10 cellular contexts compared by ENCODE assay signal in genomic region chr17:7575481-7575883, GRCh38. TPM values are rescaled to one million over a fixed set of nuclear protein-coding genes. Genes with fewer than 3 reads are reported as not detected.
DNase-seq lines count a peak whose midpoint lies in the region; ATAC-seq, FAIRE-seq and TF ChIP-seq lines count a peak whose summit lies in the region.
"Had no signal": no experiment of that assay in that cellular context is flagged by ENCODE, and none has a peak within 500 bp of the region (broad histone marks: within the 10 kb centered on the region; RNA-seq: fewer than 3 reads in every experiment).

No MANE protein-coding gene starts in this region.

- H3K9me3 ChIP-seq in A549 (no peaks in the 10 kb centered on the region), HCT116 (ENCODE audit: control insufficient read depth in 1 of 2, insufficient read depth in 1 of 2, low read depth in 1 of 2, low read length in 2 of 2) (no peaks in the 10 kb centered on the region), adrenal gland (replicated peaks in 1 of 3) (no peaks in the 10 kb centered on the region)

- no peaks in the 10 kb centered on the region for H3K9me3 Mint-ChIP-seq in memory B cell

- peak overlapping the region; percentile 100 for H3K9ac ChIP-seq in HCT116 (ENCODE audit: low read length)

- H3K79me2 ChIP-seq in HCT116 (ENCODE audit: insufficient read depth, low read length) = peaks cover 64% of the 10 kb centered on the region

- H3K27ac ChIP-seq in A549 (peak overlapping the region in 1 of 2 experiments; percentile 6; a peak in 3 of 6 replicates), HCT116 (ENCODE audit: low read depth, low read length) (no peak overlapping the region), adrenal gland (peak overlapping the region in 3 of 5 donors; percentile 13 to 100 (median 99))

- H3K4me3 ChIP-seq in A549 (peak overlapping the region; percentile 96), HCT116 (replicated peaks in 1 of 2; ENCODE audit: low read depth in 1 of 2, low read length in 2 of 2) (peak overlapping the region in 1 of 2 experiments; percentile 100; a peak in 1 of 4 replicates), adrenal gland (peak overlapping the region in 1 of 4 donors; percentile 98)

- H3K4me2 ChIP-seq in A549 = peak overlapping the region; percentile 90
- H3K4me2 ChIP-seq in HCT116 (ENCODE audit: low read length) = peak overlapping the region; percentile 97

- H3K4me1 ChIP-seq in A549 (peaks cover 67% of the 10 kb centered on the region), HCT116 (ENCODE audit: control insufficient read depth in 1 of 2, insufficient read depth in 2 of 2, low read length in 2 of 2) (peaks cover 8 to 79% of the 10 kb centered on the region in 2 experiments; a peak in 3 of 4 replicates), adrenal gland (replicated peaks in 1 of 2) (peaks cover 34 to 69% of the 10 kb centered on the region in 2 donors)

- RAD21 ChIA-PET in HCT116 (lab: Charles Lee; ENCODE audit: low non-redundant PET in 1 of 2, low total read pairs in 2 of 2, uncharacterized antibody in 2 of 2, unreplicated experiment in 2 of 2) = no interaction called here

- no peak for TF ChIP-seq RAD21 in A549 (conservative IDR thresholded peaks at IDR 0.05 in 1 of 2, IDR thresholded peaks at IDR 0.05 in 1 of 2)
- TF ChIP-seq RAD21 in HCT116 (IDR thresholded peaks at IDR 0.05; ENCODE audit: low read depth) = no peak

- H3K4me1 Mint-ChIP-seq in memory B cell = peaks cover 45% of the 10 kb centered on the region

- WGBS in A549 (ENCODE audit: missing lambda C conversion rate) = 100% methylated on average over 1 of the region's 1 CpG
- 42 to 50% (median 48%) methylated on average over 1 of the region's 1 CpG for WGBS in adrenal gland, 4 donors

- TF ChIP-seq EP300 in A549 (IDR thresholded peaks at IDR 0.05) = no peak

- H3K27ac Mint-ChIP-seq in memory B cell = peak overlapping the region; percentile 98

- H4K20me1 ChIP-seq in HCT116 (ENCODE audit: insufficient read depth) = peaks cover 35% of the 10 kb centered on the region; the same call in 1 of the 2 replicates

- H3K27me3 ChIP-seq in HCT116 (ENCODE audit: insufficient read depth, low read length) (no peaks in the 10 kb centered on the region), adrenal gland (no peaks in the 10 kb centered on the region)

- no peaks in the 10 kb centered on the region for H3K9me2 ChIP-seq in HCT116 (ENCODE audit: insufficient read depth)

- CTCF ChIA-PET in A549 (lab: Yijun Ruan, JAX) (interaction anchor here (0.5 to 6.3 kb wide), 11 partner anchors 8 to 191 kb away, joined by 3 to 38 read pairs (median 8); partner anchors contain the start of genes FXR2, MPDU1, SENP3 and SOX15), HCT116 (lab: Charles Lee) (no interaction called here)

- TF ChIP-seq CTCF in A549 (IDR thresholded peaks at IDR 0.05) (no peak), HCT116 (IDR thresholded peaks at IDR 0.05 in 2 of 3, conservative IDR thresholded peaks at IDR 0.05 in 1 of 3; ENCODE audit: borderline replicate concordance in 1 of 3, insufficient read depth in 1 of 3, low read depth in 2 of 3, low read length in 2 of 3) (no peak), adrenal gland (IDR thresholded peaks at IDR 0.05) (no peak)

- no peak for DNase-seq in A549 (ENCODE audit: low read depth in 1 of 2, low spot score in 1 of 2)
- no peak for DNase-seq in HCT116 (ENCODE audit: low read depth, low spot score)
- peak in 1 of 7 donors; percentile 5 for DNase-seq in adrenal gland
- no peak for DNase-seq in memory B cell (ENCODE audit: low spot score in 2 of 2)
- no peak for DNase-seq in GDM1 (lab: John Stamatoyannopoulos, UW)
- DNase-seq in G401 (ENCODE audit: low spot score) = no peak
- DNase-seq: activated gamma-delta T cell treated with Interleukin-2 at 50 U/mL for 16 hours, left colon had no signal

- H3K36me3 Mint-ChIP-seq in memory B cell = peaks cover 26% of the 10 kb centered on the region

- peaks cover 33 to 65% of the 10 kb centered on the region in 2 experiments for H3K36me3 ChIP-seq in HCT116 (ENCODE audit: control insufficient read depth in 1 of 2, insufficient read depth in 2 of 2, low read length in 2 of 2)
- H3K36me3 ChIP-seq in adrenal gland (replicated peaks in 1 of 2) = peaks cover 0 to 63% of the 10 kb centered on the region in 2 donors

- intact Hi-C loops in HCT116 (cut with micrococcal nuclease) (no loop called here), adrenal gland (cut with DNase I) (no loop called here)

- no peak overlapping the region for H2AFZ ChIP-seq in HCT116 (ENCODE audit: low read depth, low read length, poor library complexity, severe bottlenecking)

- BruUV-seq in HCT116 (replicated peaks; lab: Mats Ljungman, UMichigan) = no TSS peak

- TF ChIP-seq POLR2A in A549 (IDR thresholded peaks at IDR 0.05; ENCODE audit: low read length) (no peak), HCT116 (IDR thresholded peaks at IDR 0.05; ENCODE audit: borderline replicate concordance, extremely low read depth, insufficient read depth, insufficient read length) (no peak), adrenal gland (IDR thresholded peaks at IDR 0.05) (no peak)

- FAIRE-seq in A549 (lab: Jason Lieb, UNC) = no peak

- in situ Hi-C loops in G401 (cut with HindIII; ENCODE audit: low sequenced_read_pairs) = no loop called here

- POLR2A ChIA-PET in A549 (lab: Yijun Ruan, JAX) (interaction anchor here (0.9 to 5.0 kb wide), 4 partner anchors 8 to 112 kb away, joined by 3 to 34 read pairs (median 8); partner anchors contain the start of genes FXR2, MPDU1, SOX15 and TP53), HCT116 (lab: Charles Lee) (no interaction called here)

- H3K27me3 Mint-ChIP-seq in memory B cell = no peaks in the 10 kb centered on the region

- ATAC-seq in A549 (no peak), HCT116 (no peak), memory B cell (ENCODE audit: low read depth) (no peak), GM19455 (IDR thresholded peaks at IDR 0.05; ENCODE audit: unreplicated experiment) (no peak), HG03095 (IDR thresholded peaks at IDR 0.05; ENCODE audit: unreplicated experiment) (no peak)
- ATAC-seq: left colon had no signal

- H3K4me3 Mint-ChIP-seq in memory B cell = no peak overlapping the region

TF ChIP-seq in HCT116, 20 proteins besides CTCF, POLR2A, EP300 and RAD21 (continues in another document):
- TF ChIP-seq EZH2 (IDR thresholded peaks at IDR 0.05) (no peak), CEBPB (IDR thresholded peaks at IDR 0.05; ENCODE audit: low read depth) (no peak)

RNA-seq across cellular contexts. Expression of gene CD68, which starts 4.0 kb away (rescaled TPM):
- polyA plus RNA-seq in A549 (2011; rRNA removed) = 14.9 and 17.7 TPM in 2 replicates
- 17.1 and 18.6 TPM in 2 replicates for polyA plus RNA-seq in A549 (2012; cell fraction: cytosol; rRNA removed)
- polyA plus RNA-seq in A549 (2012; cell fraction: nucleus; rRNA removed) = 3.5 and 7.3 TPM in 2 replicates
- polyA plus RNA-seq in A549 (2017; fragmentation: RNase III; extraction: RNeasy Plus Mini Kit Qiagen cat#74134 plus additional on column Dnase treatment) = 6.5 to 11.6 TPM (median 9.8 TPM) in 3 replicates
- 10.1 and 10.5 TPM in 2 replicates for polyA minus RNA-seq in A549 (2011; rRNA and poly(A)+ RNA removed)
- 7.0 TPM for total RNA-seq in HCT116 (2021; ENCODE audit: unreplicated experiment)
- 68.4 and 90.6 TPM in 2 replicates for polyA plus RNA-seq in HCT116 (2012)
- total RNA-seq in adrenal gland = 100 to 1,000 TPM in 6 of 8 donors, 10 to 100 TPM in 2; 49.0 to 177 (median 160) TPM
- polyA plus RNA-seq in adrenal gland = 100 to 1,000 TPM in 2 of 3 donors, 10 to 100 TPM in 1; 32.3 to 207 (median 133) TPM
- total RNA-seq in G401 (2014; rRNA removed; shearing (Covaris generic)) = 119 and 129 TPM in 2 replicates

RNA-seq across cellular contexts. Expression of gene MPDU1, which starts 8.2 kb away (rescaled TPM):
- 148 and 204 TPM in 2 replicates for polyA plus RNA-seq in A549 (2011; rRNA removed)
- polyA plus RNA-seq in A549 (2012; cell fraction: cytosol; rRNA removed) = 202 and 249 TPM in 2 replicates
- polyA plus RNA-seq in A549 (2012; cell fraction: nucleus; rRNA removed) = 243 and 331 TPM in 2 replicates
- 126 to 134 TPM (median 127 TPM) in 3 replicates for polyA plus RNA-seq in A549 (2017; fragmentation: RNase III; extraction: RNeasy Plus Mini Kit Qiagen cat#74134 plus additional on column Dnase treatment)
- 156 and 191 TPM in 2 replicates for polyA minus RNA-seq in A549 (2011; rRNA and poly(A)+ RNA removed)
- total RNA-seq in HCT116 (2021; ENCODE audit: unreplicated experiment) = 50.9 TPM
- 49.0 and 52.0 TPM in 2 replicates for polyA plus RNA-seq in HCT116 (2012)
- total RNA-seq in adrenal gland = 100 to 1,000 TPM in 5 of 8 donors, 10 to 100 TPM in 3; 65.9 to 267 (median 138) TPM
- 100 to 1,000 TPM in 1 of 3 donors, 10 to 100 TPM in 2; 70.1 to 200 (median 81.6) TPM for polyA plus RNA-seq in adrenal gland
- 151 and 157 TPM in 2 replicates for total RNA-seq in G401 (2014; rRNA removed; shearing (Covaris generic))

RNA-seq across cellular contexts. Expression of gene SENP3, which starts 13.8 kb away (rescaled TPM):
- polyA plus RNA-seq in A549 (2011; rRNA removed) (150 and 165 TPM in 2 replicates), A549 (2017; fragmentation: RNase III; extraction: RNeasy Plus Mini Kit Qiagen cat#74134 plus additional on column Dnase treatment) (104 to 119 TPM (median 114 TPM) in 3 replicates), adrenal gland (10 to 100 TPM; 29.0 to 72.4 (median 38.4) TPM)
- polyA plus RNA-seq in A549 (2012; cell fraction: cytosol; rRNA removed) = 122 and 159 TPM in 2 replicates
- polyA plus RNA-seq in A549 (2012; cell fraction: nucleus; rRNA removed) = 85.8 and 114 TPM in 2 replicates
- polyA minus RNA-seq in A549 (2011; rRNA and poly(A)+ RNA removed) = 152 and 162 TPM in 2 replicates
- total RNA-seq in HCT116 (2021; ENCODE audit: unreplicated experiment) (73.8 TPM), adrenal gland (10 to 100 TPM; 28.4 to 55.3 (median 43.9) TPM)
- 43.9 and 51.1 TPM in 2 replicates for polyA plus RNA-seq in HCT116 (2012)
- total RNA-seq in G401 (2014; rRNA removed; shearing (Covaris generic)) = 157 and 182 TPM in 2 replicates

RNA-seq across cellular contexts. Expression of gene SOX15, which starts 14.4 kb away (rescaled TPM):
- 0.05 and 0.11 TPM in 2 replicates for polyA plus RNA-seq in A549 (2011; rRNA removed)
- 0.17 and 0.21 TPM in 2 replicates for polyA plus RNA-seq in A549 (2012; cell fraction: cytosol; rRNA removed)
- 0.89 and 1.1 TPM in 2 replicates for polyA plus RNA-seq in A549 (2012; cell fraction: nucleus; rRNA removed)
- 0.19 to 0.30 TPM (median 0.22 TPM) in 3 replicates for polyA plus RNA-seq in A549 (2017; fragmentation: RNase III; extraction: RNeasy Plus Mini Kit Qiagen cat#74134 plus additional on column Dnase treatment)
- polyA minus RNA-seq in A549 (2011; rRNA and poly(A)+ RNA removed) = 0.58 TPM in 1 of 2 replicates, not detected in the other
- 0.69 TPM for total RNA-seq in HCT116 (2021; ENCODE audit: unreplicated experiment)
- 1.0 and 1.2 TPM in 2 replicates for polyA plus RNA-seq in HCT116 (2012)
- 1 to 10 TPM in 1 of 8 donors, under 1 TPM in 5, not detected in 2; 0.42 to 2.0 (median 0.89) TPM for total RNA-seq in adrenal gland
- 1 to 10 TPM in 2 of 3 donors, under 1 TPM in 1; 0.29 to 2.4 (median 1.9) TPM for polyA plus RNA-seq in adrenal gland
- total RNA-seq in G401 (2014; rRNA removed; shearing (Covaris generic)) = 6.8 and 12.1 TPM in 2 replicates

RNA-seq across cellular contexts. Expression of gene TNFSF13, which starts 16.9 kb away (rescaled TPM):
- 1.0 TPM in 2 replicates for polyA plus RNA-seq in A549 (2011; rRNA removed)
- polyA plus RNA-seq in A549 (2012; cell fraction: cytosol; rRNA removed) = 0.15 and 0.35 TPM in 2 replicates
- polyA plus RNA-seq in A549 (2012; cell fraction: nucleus; rRNA removed) = 0.88 and 1.0 TPM in 2 replicates
- polyA plus RNA-seq in A549 (2017; fragmentation: RNase III; extraction: RNeasy Plus Mini Kit Qiagen cat#74134 plus additional on column Dnase treatment) = 0.41 to 0.78 TPM (median 0.61 TPM) in 3 replicates
- 0.29 and 1.1 TPM in 2 replicates for polyA minus RNA-seq in A549 (2011; rRNA and poly(A)+ RNA removed)
- 0.71 TPM for total RNA-seq in HCT116 (2021; ENCODE audit: unreplicated experiment)
- 1.1 and 1.3 TPM in 2 replicates for polyA plus RNA-seq in HCT116 (2012)
- total RNA-seq in adrenal gland = 10 to 100 TPM; 25.0 to 75.2 (median 50.0) TPM
- polyA plus RNA-seq in adrenal gland = 10 to 100 TPM; 19.4 to 39.1 (median 25.2) TPM
- 1.5 TPM in 1 of 2 replicates, not detected in the other for total RNA-seq in G401 (2014; rRNA removed; shearing (Covaris generic))
